In the genomic region with DNA sequence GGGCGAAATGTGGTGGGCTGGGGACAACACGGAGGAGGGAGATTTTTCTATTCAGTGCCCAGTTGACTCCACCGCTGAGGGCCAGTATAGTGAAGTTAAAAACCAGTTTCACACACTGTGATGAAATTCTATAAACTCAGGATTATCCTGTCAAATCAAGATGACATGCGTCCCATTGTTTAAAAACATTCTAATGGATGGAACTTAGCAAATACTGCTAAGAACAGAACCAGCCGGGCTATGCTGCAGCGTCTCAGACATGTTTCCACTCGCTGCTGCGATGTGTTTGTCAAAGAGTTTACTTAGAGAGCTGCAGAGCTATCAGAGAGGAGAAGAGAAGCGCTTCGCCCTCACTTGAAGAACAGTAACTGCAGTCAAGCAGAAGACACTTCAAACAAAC, we compare ENCODE assay signal across 33 cellular contexts.
"Had no signal": no experiment of that assay in that cellular context is flagged by ENCODE, and none has a peak within 500 bp of the region (broad histone marks: within the 10 kb centered on the region; RNA-seq: fewer than 3 reads in every experiment).

No MANE protein-coding gene starts in this region.

- H3K4me3 ChIP-seq: body of pancreas, cardiac muscle cell, coronary artery, dorsolateral prefrontal cortex, neural progenitor cell, right lobe of liver, thoracic aorta, vagina had no signal

- H3K9ac ChIP-seq: neural progenitor cell had no signal

- H3K36me3 Mint-ChIP-seq: activated naive CD8-positive, alpha-beta T cell; naive thymus-derived CD8-positive, alpha-beta T cell; WTC11 had no signal

- ATAC-seq: activated CD8-positive, alpha-beta T cell treated with anti-CD3 and anti-CD28 coated beads, Interleukin-2, amount 10 ng/mL, durations not matched to agents 7 days and 5 days; body of pancreas; left colon; naive thymus-derived CD8-positive, alpha-beta T cell; right lobe of liver; SK-N-SH treated with all-trans-retinoic acid at 6 μM for 48 hours; stimulated activated naive CD8-positive, alpha-beta T cell treated with anti-CD3 and anti-CD28 coated beads, Interleukin-15, Interleukin-2, amounts not matched to agents 100 U/mL and 50 U/mL, for 24 hours; WTC11 had no signal

- FAIRE-seq: frontal cortex, islet of Langerhans had no signal

- H3K27ac Mint-ChIP-seq: activated CD8-positive, alpha-beta T cell treated with anti-CD3 and anti-CD28 coated beads, Interleukin-2, amount 10 ng/mL, durations not matched to agents 7 days and 5 days; activated naive CD8-positive, alpha-beta T cell; naive thymus-derived CD8-positive, alpha-beta T cell; neural progenitor cell; WTC11 had no signal

- H3K4me3 Mint-ChIP-seq: activated CD8-positive, alpha-beta T cell treated with anti-CD3 and anti-CD28 coated beads, Interleukin-2, amount 10 ng/mL, durations not matched to agents 7 days and 5 days; activated naive CD8-positive, alpha-beta T cell; naive thymus-derived CD8-positive, alpha-beta T cell; neural progenitor cell; WTC11 had no signal

- H3K27ac ChIP-seq: body of pancreas, cardiac muscle cell, coronary artery, dorsolateral prefrontal cortex, neural progenitor cell, right lobe of liver, thoracic aorta, vagina had no signal

- H3K27me3 ChIP-seq: body of pancreas, cardiac muscle cell, right lobe of liver, vagina had no signal

- DNase-seq: activated CD4-positive, alpha-beta T cell treated with anti-CD3 and anti-CD28 coated beads for 1 hour; activated CD4-positive, alpha-beta T cell treated with anti-CD3 and anti-CD28 coated beads, Interleukin-2, amount 50 U/mL, for 1 hour; activated CD8-positive, alpha-beta T cell treated with anti-CD3 and anti-CD28 coated beads, Interleukin-2, amount 10 ng/mL, durations not matched to agents 7 days and 5 days; activated effector memory CD4-positive, alpha-beta T cell treated with Interleukin-2 at 50 U/mL for 16 hours; activated naive CD4-positive, alpha-beta T cell treated with Interleukin-2 at 50 U/mL for 16 hours; anterior cingulate cortex; body of pancreas; cerebellar nuclear complex; dorsolateral prefrontal cortex; effector memory CD4-positive, alpha-beta T cell; erythroblast; glutamatergic neuron; left colon; mesenchymal stem cell; naive thymus-derived CD8-positive, alpha-beta T cell; occipital lobe; posterior cingulate gyrus; right lobe of liver; stimulated activated CD4-positive, alpha-beta T cell treated with anti-CD3 and anti-CD28 coated beads, Interleukin-12 subunit alpha, Interleukin-12 subunit beta, amount 100 ng/mL, for 4 hours; stimulated activated CD4-positive, alpha-beta T cell treated with anti-CD3 and anti-CD28 coated beads, Interleukin-4, amount 100 ng/mL, for 1 hour; stimulated activated naive CD8-positive, alpha-beta T cell treated with anti-CD3 and anti-CD28 coated beads, Interleukin-15, Interleukin-2, amounts not matched to agents 100 U/mL and 50 U/mL, for 24 hours; T-helper 2 cell; trophoblast cell had no signal

- H3K9me3 ChIP-seq: body of pancreas, right lobe of liver, thoracic aorta, vagina had no signal

- H2AFZ ChIP-seq: neural progenitor cell had no signal

- H3K4me2 ChIP-seq: neural progenitor cell had no signal

- H3K36me3 ChIP-seq: cardiac muscle cell, neural progenitor cell, right lobe of liver, thoracic aorta, vagina had no signal

- H3K4me1 ChIP-seq: right lobe of liver had no signal
